ENCODE assay signal across 16 cellular contexts in the genomic region with DNA sequence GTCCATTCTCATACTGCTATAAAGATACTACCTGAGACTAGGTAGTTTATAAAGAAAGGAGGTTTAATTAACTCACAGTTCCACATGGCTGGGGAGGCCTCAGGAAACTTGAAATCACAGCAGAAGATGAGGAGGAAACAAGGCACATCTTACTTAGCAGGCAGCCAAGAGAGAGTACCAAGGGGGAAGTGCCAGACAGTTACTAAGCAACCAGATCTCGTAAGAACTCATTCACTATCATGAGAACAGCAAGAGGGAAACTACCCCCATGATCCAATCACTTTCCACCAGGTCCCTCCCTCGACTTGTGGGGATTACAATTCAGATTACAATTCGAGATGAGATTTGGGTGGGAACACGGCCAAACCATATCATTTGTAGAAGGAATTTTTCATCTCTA.
"Had no signal": no experiment of that assay in that cellular context is flagged by ENCODE, and none has a peak within 500 bp of the region (broad histone marks: within the 10 kb centered on the region; RNA-seq: fewer than 3 reads in every experiment).

No MANE protein-coding gene starts in this region.

- DNase-seq: activated CD4-positive, alpha-beta T cell treated with anti-CD3 and anti-CD28 coated beads, Interleukin-2, amount 50 U/mL, for 4 hours; activated CD4-positive, CD25-positive, alpha-beta regulatory T cell treated with anti-CD3 and anti-CD28 coated beads, Interleukin-2, amount 50 U/mL, for 72 hours; activated effector memory CD4-positive, alpha-beta T cell treated with anti-CD3 and anti-CD28 coated beads, Interleukin-2, amount 50 U/mL, for 16 hours; activated T-cell treated with anti-CD3 and anti-CD28 coated beads, Interleukin-2, amount 50 U/mL, for 4 hours; cortex of kidney; effector CD8-positive, alpha-beta T cell; kidney; pancreas; stimulated activated CD4-positive, alpha-beta T cell treated with anti-CD3 and anti-CD28 coated beads, Interleukin-4, amount 100 ng/mL, for 24 hours; stimulated activated naive CD8-positive, alpha-beta T cell treated with anti-CD3 and anti-CD28 coated beads, Interleukin-15, amount 100 ng/mL, for 72 hours had no signal

- H3K4me3 Mint-ChIP-seq: activated naive CD8-positive, alpha-beta T cell; activated T-cell treated with anti-CD3 and anti-CD28 coated beads, Interleukin-2, amount 50 U/mL, for 4 hours; mesothelial cell of epicardium; stimulated activated naive CD8-positive, alpha-beta T cell treated with anti-CD3 and anti-CD28 coated beads, Interleukin-15, amount 100 ng/mL, for 72 hours had no signal

- H3K4me1 Mint-ChIP-seq: stimulated activated naive CD8-positive, alpha-beta T cell treated with anti-CD3 and anti-CD28 coated beads, Interleukin-15, amount 100 ng/mL, for 72 hours had no signal

- H3K4me3 ChIP-seq: pancreas, thoracic aorta had no signal

- H3K27me3 Mint-ChIP-seq: activated naive CD8-positive, alpha-beta T cell; stimulated activated naive CD8-positive, alpha-beta T cell treated with anti-CD3 and anti-CD28 coated beads, Interleukin-15, amount 100 ng/mL, for 72 hours had no signal

- H3K27ac ChIP-seq: epithelial cell of prostate, pancreas had no signal

- ATAC-seq: activated T-cell treated with anti-CD3 and anti-CD28 coated beads, Interleukin-2, amount 50 U/mL, for 4 hours; stimulated activated naive CD8-positive, alpha-beta T cell treated with anti-CD3 and anti-CD28 coated beads, Interleukin-15, amount 100 ng/mL, for 72 hours had no signal

- H3K36me3 ChIP-seq: pancreas had no signal

- H3K27ac Mint-ChIP-seq: activated naive CD8-positive, alpha-beta T cell; mesothelial cell of epicardium; stimulated activated naive CD8-positive, alpha-beta T cell treated with anti-CD3 and anti-CD28 coated beads, Interleukin-15, amount 100 ng/mL, for 72 hours had no signal

- FAIRE-seq: bronchial epithelial cell, kidney, pancreas, urothelium cell line had no signal

- H3K9me3 Mint-ChIP-seq: activated T-cell treated with anti-CD3 and anti-CD28 coated beads, Interleukin-2, amount 50 U/mL, for 4 hours had no signal

- H3K27me3 ChIP-seq: pancreas had no signal
